ENCODE assay signal across 24 cellular contexts in the genomic region with DNA sequence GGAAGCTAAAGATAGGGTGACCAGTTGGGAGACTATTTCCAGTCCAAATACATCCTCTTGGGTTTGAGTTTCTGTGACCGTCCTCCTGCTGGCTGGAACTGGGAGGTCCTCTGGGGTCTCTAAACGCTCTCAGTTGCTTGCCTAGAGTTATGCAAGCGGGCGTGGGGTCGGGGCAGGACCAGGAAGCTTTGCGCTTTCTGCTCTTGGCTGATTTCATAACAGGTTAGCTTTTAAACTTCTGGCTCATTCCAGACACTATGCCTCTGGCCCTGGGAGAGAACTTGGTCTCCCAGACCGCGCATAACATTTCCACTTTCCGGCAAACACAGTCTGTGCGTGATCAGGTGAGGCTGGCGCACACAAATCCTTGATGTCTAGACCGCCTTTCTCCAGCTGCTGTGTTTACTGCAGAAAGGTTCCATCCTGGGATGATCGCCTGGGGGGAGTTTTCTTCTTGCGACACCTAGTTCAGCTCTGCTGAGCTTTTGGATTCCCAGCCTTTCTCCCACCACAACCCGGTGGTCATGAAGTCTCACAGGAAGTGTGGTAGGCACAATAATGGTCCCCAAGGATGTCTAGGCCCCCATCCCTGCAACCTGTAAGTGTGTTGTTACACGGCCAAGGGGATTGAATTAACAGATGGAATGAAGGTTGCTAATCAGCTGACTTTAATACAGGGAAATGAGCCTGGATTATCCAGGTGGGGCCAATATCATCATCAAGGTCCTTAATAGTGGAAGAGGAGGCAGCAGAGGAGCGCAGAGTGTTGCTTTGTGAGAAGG. TPM values are rescaled to one million over a fixed set of nuclear protein-coding genes. Genes with fewer than 3 reads are reported as not detected.
"Had no signal": no experiment of that assay in that cellular context is flagged by ENCODE, and none has a peak within 500 bp of the region (broad histone marks: within the 10 kb centered on the region; RNA-seq: fewer than 3 reads in every experiment).

No MANE protein-coding gene starts in this region.

- H3K4me1 ChIP-seq: colonic mucosa, gastrocnemius medialis, heart left ventricle, parathyroid adenoma, tibial nerve, vagina had no signal

- H3K9ac ChIP-seq: parathyroid adenoma had no signal

- H3K9me3 ChIP-seq: colonic mucosa, gastrocnemius medialis, tibial nerve, vagina had no signal

- H3K27ac Mint-ChIP-seq: activated CD4-positive, alpha-beta T cell treated with anti-CD3 and anti-CD28 coated beads, Interleukin-2, amount 10 ng/mL, durations not matched to agents 7 days and 5 days; activated CD8-positive, alpha-beta T cell treated with anti-CD3 and anti-CD28 coated beads, Interleukin-2, amount 10 ng/mL, durations not matched to agents 7 days and 5 days; activated naive CD8-positive, alpha-beta T cell treated with anti-CD3 and anti-CD28 coated beads, Interleukin-2, amount 50 U/mL, for 24 hours; activated T-cell treated with anti-CD3 and anti-CD28 coated beads, Interleukin-2, amount 50 U/mL, for 24 hours; activated T-helper 2 cell treated with anti-CD3 and anti-CD28 coated beads, Interferon-gamma antibody, Interleukin-2, Interleukin-4, amounts not matched to agents 10 μg/mL and 5 μg/mL and 100 μg/mL, durations not matched to agents 14 hours and 24 hours and 36 hours; brain; natural killer cell treated with Interleukin-12 subunit alpha and Interleukin-12 subunit beta and Interleukin-15 and Interleukin-18, amount 100 ng/mL, for 72 hours; T-helper 1 cell treated with Interleukin-12 subunit alpha and Interleukin-12 subunit beta and Interleukin-4 antibody, amounts not matched to agents 30 μg/mL and 1 μg/mL, for 36 hours had no signal

- H3K27ac ChIP-seq: colonic mucosa, gastrocnemius medialis, heart left ventricle, parathyroid adenoma, tibial nerve, vagina had no signal

- DNase-seq: activated CD4-positive, alpha-beta T cell treated with anti-CD3 and anti-CD28 coated beads, Interleukin-2, amount 10 ng/mL, durations not matched to agents 7 days and 5 days; activated CD8-positive, alpha-beta T cell treated with anti-CD3 and anti-CD28 coated beads, Interleukin-2, amount 10 ng/mL, durations not matched to agents 7 days and 5 days; activated naive CD4-positive, alpha-beta T cell treated with Interleukin-2 at 50 U/mL for 16 hours; activated naive CD8-positive, alpha-beta T cell treated with anti-CD3 and anti-CD28 coated beads, Interleukin-2, amount 50 U/mL, for 24 hours; activated T-cell treated with anti-CD3 and anti-CD28 coated beads, Interleukin-2, amount 50 U/mL, for 24 hours; anterior cingulate cortex; central memory CD4-positive, alpha-beta T cell; colonic mucosa; gastrocnemius medialis; heart left ventricle; kidney glomerular epithelial cell; stimulated activated CD4-positive, alpha-beta T cell treated with anti-CD3 and anti-CD28 coated beads, Interleukin-12 subunit alpha, Interleukin-12 subunit beta, amount 100 ng/mL, for 4 hours; stimulated activated CD4-positive, alpha-beta T cell treated with anti-CD3 and anti-CD28 coated beads, Interleukin-1b, Interleukin-23, amount 100 ng/mL, for 48 hours; stimulated activated naive CD4-positive, alpha-beta T cell treated with Interleukin-2 at 50 U/mL for 16 hours; substantia nigra had no signal

- H3K4me3 ChIP-seq: colonic mucosa, gastrocnemius medialis, heart left ventricle, tibial nerve, vagina had no signal

- H3K36me3 Mint-ChIP-seq: natural killer cell treated with Interleukin-12 subunit alpha and Interleukin-12 subunit beta and Interleukin-15 and Interleukin-18, amount 100 ng/mL, for 72 hours had no signal

- H3K36me3 ChIP-seq: colonic mucosa, gastrocnemius medialis, heart left ventricle, tibial nerve, vagina had no signal

- ATAC-seq: activated CD4-positive, CD25-positive, alpha-beta regulatory T cell treated with anti-CD3 and anti-CD28 coated beads, Interleukin-2, amount 50 U/mL, for 24 hours; activated CD8-positive, alpha-beta T cell treated with anti-CD3 and anti-CD28 coated beads, Interleukin-2, amount 10 ng/mL, durations not matched to agents 7 days and 5 days; activated naive CD8-positive, alpha-beta T cell treated with anti-CD3 and anti-CD28 coated beads, Interleukin-2, amount 50 U/mL, for 24 hours; esophagus mucosa; gastrocnemius medialis; heart left ventricle had no signal

- H3K9me3 Mint-ChIP-seq: activated CD4-positive, alpha-beta T cell treated with anti-CD3 and anti-CD28 coated beads, Interleukin-2, amount 10 ng/mL, durations not matched to agents 7 days and 5 days; activated naive CD8-positive, alpha-beta T cell treated with anti-CD3 and anti-CD28 coated beads, Interleukin-2, amount 50 U/mL, for 24 hours; activated T-cell treated with anti-CD3 and anti-CD28 coated beads, Interleukin-2, amount 50 U/mL, for 24 hours; activated T-helper 2 cell treated with anti-CD3 and anti-CD28 coated beads, Interferon-gamma antibody, Interleukin-2, Interleukin-4, amounts not matched to agents 10 μg/mL and 5 μg/mL and 100 μg/mL, durations not matched to agents 14 hours and 24 hours and 36 hours; natural killer cell treated with Interleukin-12 subunit alpha and Interleukin-12 subunit beta and Interleukin-15 and Interleukin-18, amount 100 ng/mL, for 72 hours; T-helper 1 cell treated with Interleukin-12 subunit alpha and Interleukin-12 subunit beta and Interleukin-4 antibody, amounts not matched to agents 30 μg/mL and 1 μg/mL, for 36 hours had no signal

- H3K27me3 ChIP-seq: colonic mucosa, gastrocnemius medialis, heart left ventricle, tibial nerve, vagina had no signal

RNA-seq across cellular contexts. Expression of a gene that starts 23.6 kb away (rescaled TPM):
- total RNA-seq: activated CD4-positive, alpha-beta T cell treated with anti-CD3 and anti-CD28 coated beads, Interleukin-2, amount 10 ng/mL, durations not matched to agents 7 days and 5 days; activated CD8-positive, alpha-beta T cell treated with anti-CD3 and anti-CD28 coated beads, Interleukin-2, amount 10 ng/mL, durations not matched to agents 7 days and 5 days; activated T-helper 2 cell treated with anti-CD3 and anti-CD28 coated beads, Interferon-gamma antibody, Interleukin-2, Interleukin-4, amounts not matched to agents 10 μg/mL and 5 μg/mL and 100 μg/mL, durations not matched to agents 14 hours and 24 hours and 36 hours; natural killer cell treated with Interleukin-12 subunit alpha and Interleukin-12 subunit beta and Interleukin-15 and Interleukin-18, amount 100 ng/mL, for 72 hours had no signal
